ENCODE assay signal across 2 cellular contexts in the genomic region with DNA sequence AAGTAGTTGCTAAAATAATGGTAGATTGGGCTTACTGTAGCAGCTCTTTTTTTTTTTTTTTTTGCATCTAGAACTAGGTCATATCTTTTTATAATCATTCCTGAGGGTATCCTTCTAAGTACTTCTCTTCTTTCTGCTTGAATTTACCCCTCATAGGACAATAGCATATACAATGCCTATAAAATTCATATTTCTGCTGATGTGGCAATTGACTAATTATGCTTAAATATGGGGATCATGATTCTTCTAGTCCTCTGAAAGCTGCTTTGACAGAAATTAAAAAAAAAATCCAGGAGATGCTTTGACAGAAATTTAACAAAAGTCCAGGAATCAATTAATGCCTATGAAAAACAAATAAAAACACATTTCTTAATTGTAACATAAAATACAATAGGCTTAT.
TF ChIP-seq lines count a peak whose summit lies in the region.

No MANE protein-coding gene starts in this region.

TF ChIP-seq in SK-N-SH, 30 proteins besides CTCF, POLR2A, EP300 and RAD21 (continued from another document):
- TF ChIP-seq, protein P1, sequence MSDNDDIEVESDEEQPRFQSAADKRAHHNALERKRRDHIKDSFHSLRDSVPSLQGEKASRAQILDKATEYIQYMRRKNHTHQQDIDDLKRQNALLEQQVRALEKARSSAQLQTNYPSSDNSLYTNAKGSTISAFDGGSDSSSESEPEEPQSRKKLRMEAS (IDR thresholded peaks at IDR 0.05; ENCODE audit: low read depth), result no peak

TF ChIP-seq in A549, 52 proteins besides CTCF, POLR2A, EP300 and RAD21 (continued from another document):
- TF ChIP-seq CBX8 (IDR thresholded peaks at IDR 0.05) (no peak), CBX2 (IDR thresholded peaks at IDR 0.05; ENCODE audit: borderline replicate concordance, low read depth) (no peak)
